ENCODE assay signal across 2 cellular contexts in the genomic region with DNA sequence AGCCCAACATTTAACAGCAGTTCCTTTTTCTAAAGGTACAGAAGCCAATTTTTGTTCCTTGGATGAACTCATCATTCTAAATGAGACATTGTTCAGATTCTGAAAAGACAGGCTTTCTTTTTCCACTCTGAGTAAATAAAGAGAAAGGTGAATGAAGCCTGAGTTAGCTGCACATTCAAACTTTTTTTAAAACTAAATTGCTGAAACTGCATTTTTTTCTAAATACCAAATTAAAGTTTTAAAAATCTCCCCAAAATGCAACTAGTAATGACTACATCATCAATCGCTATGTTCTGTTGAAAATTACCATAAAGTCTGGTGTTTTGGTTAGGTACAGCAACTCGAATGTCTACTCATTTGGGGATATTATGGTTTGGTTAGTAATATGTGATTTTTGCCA.
A peak's percentile ranks its signal among the peaks of the same experiment; 100 is the strongest.
TF ChIP-seq lines count a peak whose summit lies in the region.

No MANE protein-coding gene starts in this region.

TF ChIP-seq in HepG2, 621 proteins besides CTCF, POLR2A, EP300 and RAD21:
- TF ChIP-seq KLF9 (CRISPR knock-in tag; IDR thresholded peaks at IDR 0.05; ENCODE audit: low read depth): no peak
- TF ChIP-seq, protein P1, sequence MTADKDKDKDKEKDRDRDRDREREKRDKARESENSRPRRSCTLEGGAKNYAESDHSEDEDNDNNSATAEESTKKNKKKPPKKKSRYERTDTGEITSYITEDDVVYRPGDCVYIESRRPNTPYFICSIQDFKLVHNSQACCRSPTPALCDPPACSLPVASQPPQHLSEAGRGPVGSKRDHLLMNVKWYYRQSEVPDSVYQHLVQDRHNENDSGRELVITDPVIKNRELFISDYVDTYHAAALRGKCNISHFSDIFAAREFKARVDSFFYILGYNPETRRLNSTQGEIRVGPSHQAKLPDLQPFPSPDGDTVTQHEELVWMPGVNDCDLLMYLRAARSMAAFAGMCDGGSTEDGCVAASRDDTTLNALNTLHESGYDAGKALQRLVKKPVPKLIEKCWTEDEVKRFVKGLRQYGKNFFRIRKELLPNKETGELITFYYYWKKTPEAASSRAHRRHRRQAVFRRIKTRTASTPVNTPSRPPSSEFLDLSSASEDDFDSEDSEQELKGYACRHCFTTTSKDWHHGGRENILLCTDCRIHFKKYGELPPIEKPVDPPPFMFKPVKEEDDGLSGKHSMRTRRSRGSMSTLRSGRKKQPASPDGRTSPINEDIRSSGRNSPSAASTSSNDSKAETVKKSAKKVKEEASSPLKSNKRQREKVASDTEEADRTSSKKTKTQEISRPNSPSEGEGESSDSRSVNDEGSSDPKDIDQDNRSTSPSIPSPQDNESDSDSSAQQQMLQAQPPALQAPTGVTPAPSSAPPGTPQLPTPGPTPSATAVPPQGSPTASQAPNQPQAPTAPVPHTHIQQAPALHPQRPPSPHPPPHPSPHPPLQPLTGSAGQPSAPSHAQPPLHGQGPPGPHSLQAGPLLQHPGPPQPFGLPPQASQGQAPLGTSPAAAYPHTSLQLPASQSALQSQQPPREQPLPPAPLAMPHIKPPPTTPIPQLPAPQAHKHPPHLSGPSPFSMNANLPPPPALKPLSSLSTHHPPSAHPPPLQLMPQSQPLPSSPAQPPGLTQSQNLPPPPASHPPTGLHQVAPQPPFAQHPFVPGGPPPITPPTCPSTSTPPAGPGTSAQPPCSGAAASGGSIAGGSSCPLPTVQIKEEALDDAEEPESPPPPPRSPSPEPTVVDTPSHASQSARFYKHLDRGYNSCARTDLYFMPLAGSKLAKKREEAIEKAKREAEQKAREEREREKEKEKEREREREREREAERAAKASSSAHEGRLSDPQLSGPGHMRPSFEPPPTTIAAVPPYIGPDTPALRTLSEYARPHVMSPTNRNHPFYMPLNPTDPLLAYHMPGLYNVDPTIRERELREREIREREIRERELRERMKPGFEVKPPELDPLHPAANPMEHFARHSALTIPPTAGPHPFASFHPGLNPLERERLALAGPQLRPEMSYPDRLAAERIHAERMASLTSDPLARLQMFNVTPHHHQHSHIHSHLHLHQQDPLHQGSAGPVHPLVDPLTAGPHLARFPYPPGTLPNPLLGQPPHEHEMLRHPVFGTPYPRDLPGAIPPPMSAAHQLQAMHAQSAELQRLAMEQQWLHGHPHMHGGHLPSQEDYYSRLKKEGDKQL (CRISPR knock-in tag; IDR thresholded peaks at IDR 0.05; ENCODE audit: low read depth): no peak
- peak; percentile 85 for TF ChIP-seq MAFF (IDR thresholded peaks at IDR 0.05; ENCODE audit: low read depth, low read length)
- TF ChIP-seq ZNF253 (CRISPR knock-in tag; IDR thresholded peaks at IDR 0.05; ENCODE audit: borderline replicate concordance): no peak
- peak; percentile 86 to 93 for TF ChIP-seq MAFK (conservative IDR thresholded peaks at IDR 0.05 in 1 of 2, IDR thresholded peaks at IDR 0.05 in 1 of 2; ENCODE audit: low read length in 2 of 2)

TF ChIP-seq in IMR-90, 13 proteins besides CTCF, POLR2A, EP300 and RAD21:
- TF ChIP-seq RFX5 (IDR thresholded peaks at IDR 0.05; ENCODE audit: low read depth, low read length) (no peak), MAFK (IDR thresholded peaks at IDR 0.05; ENCODE audit: low read depth, low read length) (peak; percentile 90)
